ENCODE assay signal across 10 cellular contexts in the genomic region with DNA sequence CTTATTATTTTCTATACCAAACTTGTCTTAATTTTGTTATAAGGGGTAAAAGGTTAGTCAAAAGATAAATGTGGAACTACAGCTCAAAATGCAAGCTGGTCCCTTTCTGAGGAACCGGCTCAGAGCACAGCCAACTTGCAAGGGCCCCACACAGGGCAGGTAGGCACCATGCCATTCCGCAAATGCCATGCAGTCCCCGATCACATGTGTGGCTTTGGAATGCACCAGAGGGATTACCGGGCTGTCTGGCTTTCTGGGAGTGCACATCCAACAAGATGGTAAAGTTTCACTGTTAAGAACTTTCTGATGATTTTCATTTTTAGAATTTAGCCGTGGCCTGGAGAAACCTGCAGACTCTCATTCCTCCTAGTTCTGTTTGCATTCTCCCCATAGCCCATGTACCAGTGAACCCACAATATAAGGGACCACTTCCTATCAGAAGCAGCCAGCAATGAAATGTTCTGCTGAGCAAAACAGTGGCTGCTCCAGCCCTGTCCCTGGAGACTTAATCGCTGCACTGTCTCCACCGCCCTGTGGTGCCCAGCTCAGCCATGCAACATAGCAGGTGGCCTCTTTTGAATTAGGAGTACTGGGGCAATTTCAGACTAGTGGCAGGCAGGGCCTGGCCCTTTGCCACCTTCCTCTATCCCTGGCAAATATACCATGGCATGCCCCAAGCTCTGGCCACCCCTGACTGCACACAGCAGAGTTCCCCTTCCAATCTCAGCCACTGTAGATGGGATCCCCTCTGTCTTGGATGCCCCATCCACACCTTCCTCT. TPM values are rescaled to one million over a fixed set of nuclear protein-coding genes. Genes with fewer than 3 reads are reported as not detected.
DNase-seq lines count a peak whose midpoint lies in the region; ATAC-seq, FAIRE-seq and TF ChIP-seq lines count a peak whose summit lies in the region.
"Had no signal": no experiment of that assay in that cellular context is flagged by ENCODE, and none has a peak within 500 bp of the region (broad histone marks: within the 10 kb centered on the region; RNA-seq: fewer than 3 reads in every experiment).

No MANE protein-coding gene starts in this region.

- H3K4me1 Mint-ChIP-seq in stimulated activated memory B cell treated with anti-CD40 and anti-IgM and Interleukin-4, amounts not matched to agents 10 μg/mL and 1 μg/mL and 100 μg/mL, for 72 hours = peaks cover 23% of the 10 kb centered on the region

- no peak for TF ChIP-seq POLR2A in Peyer's patch (IDR thresholded peaks at IDR 0.05)

- no peak overlapping the region for H3K4me3 Mint-ChIP-seq in stimulated activated memory B cell treated with anti-CD40 and anti-IgM and Interleukin-4, amounts not matched to agents 10 μg/mL and 1 μg/mL and 100 μg/mL, for 72 hours
- H3K4me3 Mint-ChIP-seq: activated CD8-positive, alpha-beta T cell treated with anti-CD3 and anti-CD28 coated beads, Interleukin-2, amount 10 ng/mL, durations not matched to agents 7 days and 5 days had no signal

- H3K27me3 Mint-ChIP-seq in stimulated activated memory B cell treated with anti-CD40 and anti-IgM and Interleukin-4, amounts not matched to agents 10 μg/mL and 1 μg/mL and 100 μg/mL, for 72 hours = peaks cover 32% of the 10 kb centered on the region

- peaks cover 2% of the 10 kb centered on the region; the same call in 1 of the 2 replicates for H3K36me3 ChIP-seq in Panc1 (ENCODE audit: control insufficient read depth, insufficient read depth, low read length)
- no peaks in the 10 kb centered on the region for H3K36me3 ChIP-seq in kidney (ENCODE audit: control insufficient read depth in 1 of 2, insufficient read depth in 2 of 2, low read length in 2 of 2)
- H3K36me3 ChIP-seq in Peyer's patch = no peaks in the 10 kb centered on the region

- no peak overlapping the region for H3K27ac Mint-ChIP-seq in stimulated activated memory B cell treated with anti-CD40 and anti-IgM and Interleukin-4, amounts not matched to agents 10 μg/mL and 1 μg/mL and 100 μg/mL, for 72 hours
- H3K27ac Mint-ChIP-seq: activated CD8-positive, alpha-beta T cell treated with anti-CD3 and anti-CD28 coated beads, Interleukin-2, amount 10 ng/mL, durations not matched to agents 7 days and 5 days had no signal

- H3K27ac ChIP-seq in Panc1 (ENCODE audit: low read length) (peak overlapping the region; percentile 99), kidney (ENCODE audit: low read depth in 2 of 2, low read length in 2 of 2) (peak overlapping the region; percentile 43 to 47), Peyer's patch (no peak overlapping the region)

- no peaks in the 10 kb centered on the region for H3K27me3 ChIP-seq in Panc1 (ENCODE audit: control insufficient read depth, insufficient read depth, low read length)
- no peaks in the 10 kb centered on the region for H3K27me3 ChIP-seq in Peyer's patch

- in situ Hi-C loops in Panc1 (cut with HindIII; ENCODE audit: low pct_unique_long_range_greater_than_20kb, low sequenced_read_pairs) = no loop called here

- POLR2A ChIA-PET in Panc1 (lab: Charles Lee) = no interaction called here

- intact Hi-C loops in Panc1 (cut with micrococcal nuclease; ENCODE audit: unreplicated experiment) = no loop called here
- intact Hi-C loops in kidney (cut with DNase I) = no loop called here
- intact Hi-C loops in posterior vena cava (cut with DNase I) = no loop called here

- FAIRE-seq in kidney (lab: Jason Lieb, UNC) (no peak), frontal cortex (lab: Jason Lieb, UNC) (no peak)

- H3K9ac ChIP-seq in kidney (ENCODE audit: low read length in 2 of 2) = peak overlapping the region in 1 of 2 donors; percentile 34

- H3K4me3 ChIP-seq in Panc1 (ENCODE audit: low read depth in 2 of 2, low read length in 2 of 2) = peak overlapping the region in 1 of 2 experiments; percentile 11; a peak in 1 of 4 replicates
- H3K4me3 ChIP-seq in kidney (ENCODE audit: low read length in 2 of 2) = no peak overlapping the region
- H3K4me3 ChIP-seq in Peyer's patch = no peak overlapping the region

- no peaks in the 10 kb centered on the region for H3K9me3 Mint-ChIP-seq in stimulated activated memory B cell treated with anti-CD40 and anti-IgM and Interleukin-4, amounts not matched to agents 10 μg/mL and 1 μg/mL and 100 μg/mL, for 72 hours

- H3K4me1 ChIP-seq in Panc1 (ENCODE audit: control insufficient read depth, insufficient read depth, low read length) (peaks cover 99% of the 10 kb centered on the region), kidney (ENCODE audit: control insufficient read depth in 1 of 2, insufficient read depth in 1 of 2, low read depth in 1 of 2, low read length in 2 of 2) (peaks cover 45 to 47% of the 10 kb centered on the region in 2 donors), Peyer's patch (peaks cover 0 to 12% (median 0%) of the 10 kb centered on the region in 4 donors)

- CTCF ChIA-PET in Panc1 (lab: Charles Lee) = no interaction called here

- H3K9me3 ChIP-seq in Panc1 (ENCODE audit: control insufficient read depth, insufficient read depth, low read depth, low read length) (no peaks in the 10 kb centered on the region), kidney (ENCODE audit: control insufficient read depth in 1 of 2, low read length in 2 of 2) (no peaks in the 10 kb centered on the region), Peyer's patch (no peaks in the 10 kb centered on the region)

- BruUV-seq in Panc1 (replicated peaks; lab: Mats Ljungman, UMichigan) = no TSS peak

- H3K36me3 Mint-ChIP-seq in stimulated activated memory B cell treated with anti-CD40 and anti-IgM and Interleukin-4, amounts not matched to agents 10 μg/mL and 1 μg/mL and 100 μg/mL, for 72 hours = no peaks in the 10 kb centered on the region

- no peak for DNase-seq in Panc1 (ENCODE audit: low read depth, low spot score)
- DNase-seq in kidney = peak; percentile 75
- no peak for DNase-seq in Peyer's patch
- DNase-seq in posterior vena cava (ENCODE audit: low spot score) = no peak
- no peak for DNase-seq in frontal cortex (ENCODE audit: low spot score in 2 of 2)
- DNase-seq in NCI-H510A treated with DMSO at 0.1 percent for 48 hours (lab: John Stamatoyannopoulos, UW) = no peak
- DNase-seq: activated CD8-positive, alpha-beta T cell treated with anti-CD3 and anti-CD28 coated beads, Interleukin-2, amount 10 ng/mL, durations not matched to agents 7 days and 5 days; SIG-M5 had no signal

- peak; percentile 35 for ATAC-seq in HG03108 (IDR thresholded peaks at IDR 0.05; ENCODE audit: unreplicated experiment)
- peak; percentile 62 for ATAC-seq in Panc1
- ATAC-seq in stimulated activated memory B cell treated with anti-CD40 and anti-IgM and Interleukin-4, amounts not matched to agents 10 μg/mL and 1 μg/mL and 100 μg/mL, for 72 hours = peak; percentile 84
- ATAC-seq: activated CD8-positive, alpha-beta T cell treated with anti-CD3 and anti-CD28 coated beads, Interleukin-2, amount 10 ng/mL, durations not matched to agents 7 days and 5 days had no signal

- no peak for TF ChIP-seq CTCF in Panc1 (IDR thresholded peaks at IDR 0.05)
- TF ChIP-seq CTCF in kidney (IDR thresholded peaks at IDR 0.05; ENCODE audit: borderline replicate concordance, extremely low read depth, insufficient read depth) = no peak
- no peak for TF ChIP-seq CTCF in Peyer's patch (IDR thresholded peaks at IDR 0.05)

RNA-seq across cellular contexts. Expression of a gene that starts 11.4 kb away (rescaled TPM):
- total RNA-seq in Panc1 (2021; ENCODE audit: unreplicated experiment) = 59.9 TPM
- polyA plus RNA-seq in Panc1 (2012; ENCODE audit: insufficient read length) = 63.1 TPM
- 39.8 TPM for total RNA-seq in kidney
- 16.4 TPM for polyA plus RNA-seq in kidney (ENCODE audit: insufficient read depth, low read depth, low replicate concordance)
- total RNA-seq in Peyer's patch = 10 to 100 TPM; 14.5 to 31.1 (median 25.6) TPM
- total RNA-seq in posterior vena cava = 10 to 100 TPM; 18.7 to 23.0 TPM
- 12.2 TPM for total RNA-seq in frontal cortex

Comparison
In these comparisons a context has a peak if more than half of its experiments do, and no peak if none do; other contexts are left out.
1. H3K27ac ChIP-seq: peak in Panc1 (single experiment) and kidney (2 of 2); none in Peyer's patch (0 of 4).
2. Peak in every context shown above with its lines, with median percentiles within 50 percentile points of each other: ATAC-seq.